9 cellular contexts compared by ENCODE assay signal in the genomic region with DNA sequence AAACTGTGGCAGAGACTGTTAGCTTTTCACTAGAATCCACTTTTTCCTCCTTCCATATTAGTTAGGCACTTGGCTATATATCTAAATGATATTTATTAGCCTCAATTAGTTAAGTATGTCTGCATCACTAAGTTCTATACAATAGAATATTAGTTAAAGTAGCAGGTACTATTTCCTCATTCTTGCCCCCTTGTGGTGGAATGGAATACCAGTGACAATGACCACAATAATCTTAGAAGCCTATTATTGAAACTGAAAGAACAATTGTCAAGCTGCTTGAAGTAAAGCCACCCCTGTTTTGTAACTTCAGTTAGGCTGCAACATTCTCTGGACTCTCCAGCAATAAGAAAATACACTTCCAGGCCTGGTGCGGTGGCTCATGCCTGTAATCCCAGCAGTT.
DNase-seq lines count a peak whose midpoint lies in the region; TF ChIP-seq lines count a peak whose summit lies in the region.
"Had no signal": no experiment of that assay in that cellular context is flagged by ENCODE, and none has a peak within 500 bp of the region (broad histone marks: within the 10 kb centered on the region; RNA-seq: fewer than 3 reads in every experiment).

No MANE protein-coding gene starts in this region.

- H3K9ac ChIP-seq in Loucy (ENCODE audit: low read depth, low read length, poor library complexity, severe bottlenecking): no peak overlapping the region

- POLR2A ChIA-PET in activated CD4-positive, alpha-beta T cell treated with anti-CD3 and anti-CD28 coated beads, Interleukin-2, amount 10 ng/mL, durations not matched to agents 7 days and 5 days (lab: Charles Lee): no interaction called here

- H3K9me3 Mint-ChIP-seq in activated CD4-positive, alpha-beta T cell treated with anti-CD3 and anti-CD28 coated beads, Interleukin-2, amount 10 ng/mL, durations not matched to agents 7 days and 5 days: no peaks in the 10 kb centered on the region
- H3K9me3 Mint-ChIP-seq in activated naive CD4-positive, alpha-beta T cell treated with anti-CD3 and anti-CD28 coated beads for 36 hours: no peaks in the 10 kb centered on the region

- H3K9me3 ChIP-seq in HAP-1 (no peaks in the 10 kb centered on the region), Loucy (ENCODE audit: insufficient read depth, low read depth, low read length) (no peaks in the 10 kb centered on the region), esophagus squamous epithelium (no peaks in the 10 kb centered on the region)

- in situ Hi-C loops in HAP-1 (cut with MboI; ENCODE audit: low sequenced_read_pairs): no loop called here

- DNase-seq in activated CD4-positive, alpha-beta T cell treated with anti-CD3 and anti-CD28 coated beads, Interleukin-2, amount 10 ng/mL, durations not matched to agents 7 days and 5 days: peak; percentile 21
- no peak for DNase-seq in activated CD4-positive, alpha-beta T cell treated with anti-CD3 and anti-CD28 coated beads for 1 hour
- DNase-seq in HAP-1 (ENCODE audit: low spot score in 2 of 2): peak; percentile 14 to 21
- no peak for DNase-seq in esophagus squamous epithelium (lab: John Stamatoyannopoulos, UW)
- DNase-seq in activated effector memory CD4-positive, alpha-beta T cell treated with Interleukin-2 at 50 U/mL for 16 hours: no peak
- no peak for DNase-seq in caudate nucleus (lab: John Stamatoyannopoulos, UW)
- no peak for DNase-seq in activated naive CD4-positive, alpha-beta T cell treated with anti-CD3 and anti-CD28 coated beads for 36 hours

- H4K20me1 ChIP-seq in Loucy (ENCODE audit: insufficient read depth, low read length, poor library complexity, severe bottlenecking): no peaks in the 10 kb centered on the region

- H3K4me3 ChIP-seq in HAP-1: no peak overlapping the region
- no peak overlapping the region for H3K4me3 ChIP-seq in Loucy (ENCODE audit: low read length, poor library complexity, severe bottlenecking)
- no peak overlapping the region for H3K4me3 ChIP-seq in esophagus squamous epithelium

- H3K36me3 Mint-ChIP-seq in activated CD4-positive, alpha-beta T cell treated with anti-CD3 and anti-CD28 coated beads, Interleukin-2, amount 10 ng/mL, durations not matched to agents 7 days and 5 days (ENCODE audit: low read depth): no peaks in the 10 kb centered on the region
- no peaks in the 10 kb centered on the region for H3K36me3 Mint-ChIP-seq in activated naive CD4-positive, alpha-beta T cell treated with anti-CD3 and anti-CD28 coated beads for 36 hours (ENCODE audit: low read depth)
- H3K36me3 Mint-ChIP-seq: brain had no signal

- WGBS in esophagus squamous epithelium, 2 donors: 71 to 86% methylated on average over 1 of the region's 1 CpG

- no peak overlapping the region for H3K4me2 ChIP-seq in Loucy (ENCODE audit: low read depth, low read length, poor library complexity, severe bottlenecking)

- H3K4me1 ChIP-seq in HAP-1: no peaks in the 10 kb centered on the region
- no peaks in the 10 kb centered on the region for H3K4me1 ChIP-seq in Loucy (ENCODE audit: insufficient read depth, low read length, poor library complexity, severe bottlenecking)
- no peaks in the 10 kb centered on the region for H3K4me1 ChIP-seq in esophagus squamous epithelium

- H3K4me1 Mint-ChIP-seq in activated CD4-positive, alpha-beta T cell treated with anti-CD3 and anti-CD28 coated beads, Interleukin-2, amount 10 ng/mL, durations not matched to agents 7 days and 5 days: no peaks in the 10 kb centered on the region
- H3K4me1 Mint-ChIP-seq in activated naive CD4-positive, alpha-beta T cell treated with anti-CD3 and anti-CD28 coated beads for 36 hours (ENCODE audit: low read depth): no peaks in the 10 kb centered on the region
- H3K4me1 Mint-ChIP-seq: brain had no signal

- H3K27me3 ChIP-seq in HAP-1 (ENCODE audit: low read depth) (no peaks in the 10 kb centered on the region), Loucy (ENCODE audit: insufficient read depth, low read length, poor library complexity, severe bottlenecking) (no peaks in the 10 kb centered on the region), esophagus squamous epithelium (no peaks in the 10 kb centered on the region)

- no peak overlapping the region for H3K4me3 Mint-ChIP-seq in activated CD4-positive, alpha-beta T cell treated with anti-CD3 and anti-CD28 coated beads, Interleukin-2, amount 10 ng/mL, durations not matched to agents 7 days and 5 days
- H3K4me3 Mint-ChIP-seq in activated naive CD4-positive, alpha-beta T cell treated with anti-CD3 and anti-CD28 coated beads for 36 hours: no peak overlapping the region
- H3K4me3 Mint-ChIP-seq: brain had no signal

- intact Hi-C loops in esophagus squamous epithelium (cut with DNase I): no loop called here
- intact Hi-C loops in activated naive CD4-positive, alpha-beta T cell treated with anti-CD3 and anti-CD28 coated beads for 36 hours (cut with micrococcal nuclease): loop anchor here (1.0 kb wide), 1 partner anchor 683 kb away; no protein-coding TSS in a partner anchor

- no peak for TF ChIP-seq POLR2A in esophagus squamous epithelium (IDR thresholded peaks at IDR 0.05)

- H3K27ac ChIP-seq in esophagus squamous epithelium (no peak overlapping the region), caudate nucleus (ENCODE audit: low read depth, low read length) (no peak overlapping the region)

- TF ChIP-seq CTCF in Loucy (conservative IDR thresholded peaks at IDR 0.05; ENCODE audit: low read length) (peak; percentile 74), esophagus squamous epithelium (IDR thresholded peaks at IDR 0.05) (peak in 4 of 6 experiments; percentile 14 to 55 (median 27))

- no peaks in the 10 kb centered on the region for H3K79me2 ChIP-seq in Loucy (ENCODE audit: insufficient read depth, low read length)

- no peaks in the 10 kb centered on the region for H3K9me2 ChIP-seq in Loucy (replicated peaks; ENCODE audit: low read depth, low read length)

- no peak overlapping the region for H3K27ac Mint-ChIP-seq in activated CD4-positive, alpha-beta T cell treated with anti-CD3 and anti-CD28 coated beads, Interleukin-2, amount 10 ng/mL, durations not matched to agents 7 days and 5 days
- no peak overlapping the region for H3K27ac Mint-ChIP-seq in activated naive CD4-positive, alpha-beta T cell treated with anti-CD3 and anti-CD28 coated beads for 36 hours
- H3K27ac Mint-ChIP-seq: brain had no signal

- no peaks in the 10 kb centered on the region for H3K27me3 Mint-ChIP-seq in activated CD4-positive, alpha-beta T cell treated with anti-CD3 and anti-CD28 coated beads, Interleukin-2, amount 10 ng/mL, durations not matched to agents 7 days and 5 days
- peaks cover 2% of the 10 kb centered on the region for H3K27me3 Mint-ChIP-seq in activated naive CD4-positive, alpha-beta T cell treated with anti-CD3 and anti-CD28 coated beads for 36 hours (ENCODE audit: low read depth)
- H3K27me3 Mint-ChIP-seq: brain had no signal

- H3F3A ChIP-seq in Loucy (ENCODE audit: low read depth): no peaks in the 10 kb centered on the region

- H3K36me3 ChIP-seq in HAP-1 (replicated peaks): no peaks in the 10 kb centered on the region
- no peaks in the 10 kb centered on the region for H3K36me3 ChIP-seq in Loucy (ENCODE audit: insufficient read depth, low read length)
- H3K36me3 ChIP-seq in esophagus squamous epithelium: no peaks in the 10 kb centered on the region

- no peak overlapping the region for H2AFZ ChIP-seq in Loucy (ENCODE audit: low read length)

- CTCF ChIA-PET in activated CD4-positive, alpha-beta T cell treated with anti-CD3 and anti-CD28 coated beads, Interleukin-2, amount 10 ng/mL, durations not matched to agents 7 days and 5 days (lab: Charles Lee): no interaction called here
- CTCF ChIA-PET in activated naive CD4-positive, alpha-beta T cell treated with anti-CD3 and anti-CD28 coated beads for 36 hours (lab: Charles Lee): interaction anchor here (0.7 to 1.0 kb wide), 2 partner anchors 8 to 683 kb away, joined by 3 to 5 read pairs; no protein-coding TSS in a partner anchor

Comparison
In these comparisons a context has a peak if more than half of its experiments do, and no peak if none do; other contexts are left out.
1. DNase-seq: peak in activated CD4-positive, alpha-beta T cell treated with anti-CD3 and anti-CD28 coated beads, Interleukin-2, amount 10 ng/mL, durations not matched to agents 7 days and 5 days (single experiment) and HAP-1 (2 of 2); none in activated CD4-positive, alpha-beta T cell treated with anti-CD3 and anti-CD28 coated beads for 1 hour (single experiment), esophagus squamous epithelium (single experiment), activated effector memory CD4-positive, alpha-beta T cell treated with Interleukin-2 at 50 U/mL for 16 hours (single experiment), caudate nucleus (0 of 61) and activated naive CD4-positive, alpha-beta T cell treated with anti-CD3 and anti-CD28 coated beads for 36 hours (single experiment).